Comparison of ENCODE assay signal across 1 cellular context in genomic region chr17:62847426-62847825, GRCh38.
TF ChIP-seq lines count a peak whose summit lies in the region.

No MANE protein-coding gene starts in this region.

TF ChIP-seq in IMR-90, 13 proteins besides CTCF, POLR2A, EP300 and RAD21:
- TF ChIP-seq BHLHE40 (IDR thresholded peaks at IDR 0.05; ENCODE audit: low read depth, low read length) (no peak), CHD1 (IDR thresholded peaks at IDR 0.05; ENCODE audit: low read depth, low read length) (no peak), FOS (IDR thresholded peaks at IDR 0.05; ENCODE audit: low read depth, low read length) (no peak), MXI1 (IDR thresholded peaks at IDR 0.05; ENCODE audit: borderline replicate concordance, low read depth, low read length) (no peak)
- TF ChIP-seq, protein P1, sequence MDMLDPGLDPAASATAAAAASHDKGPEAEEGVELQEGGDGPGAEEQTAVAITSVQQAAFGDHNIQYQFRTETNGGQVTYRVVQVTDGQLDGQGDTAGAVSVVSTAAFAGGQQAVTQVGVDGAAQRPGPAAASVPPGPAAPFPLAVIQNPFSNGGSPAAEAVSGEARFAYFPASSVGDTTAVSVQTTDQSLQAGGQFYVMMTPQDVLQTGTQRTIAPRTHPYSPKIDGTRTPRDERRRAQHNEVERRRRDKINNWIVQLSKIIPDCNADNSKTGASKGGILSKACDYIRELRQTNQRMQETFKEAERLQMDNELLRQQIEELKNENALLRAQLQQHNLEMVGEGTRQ (IDR thresholded peaks at IDR 0.05; ENCODE audit: low read depth, low read length): no peak
- TF ChIP-seq, protein P2, sequence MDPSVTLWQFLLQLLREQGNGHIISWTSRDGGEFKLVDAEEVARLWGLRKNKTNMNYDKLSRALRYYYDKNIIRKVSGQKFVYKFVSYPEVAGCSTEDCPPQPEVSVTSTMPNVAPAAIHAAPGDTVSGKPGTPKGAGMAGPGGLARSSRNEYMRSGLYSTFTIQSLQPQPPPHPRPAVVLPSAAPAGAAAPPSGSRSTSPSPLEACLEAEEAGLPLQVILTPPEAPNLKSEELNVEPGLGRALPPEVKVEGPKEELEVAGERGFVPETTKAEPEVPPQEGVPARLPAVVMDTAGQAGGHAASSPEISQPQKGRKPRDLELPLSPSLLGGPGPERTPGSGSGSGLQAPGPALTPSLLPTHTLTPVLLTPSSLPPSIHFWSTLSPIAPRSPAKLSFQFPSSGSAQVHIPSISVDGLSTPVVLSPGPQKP (IDR thresholded peaks at IDR 0.05; ENCODE audit: borderline replicate concordance, low read depth, low read length): no peak
